8 cellular contexts compared by ENCODE assay signal in genomic region chr12:50925342-50925651, GRCh38. TPM values are rescaled to one million over a fixed set of nuclear protein-coding genes. Genes with fewer than 3 reads are reported as not detected.
DNase-seq lines count a peak whose midpoint lies in the region; ATAC-seq and TF ChIP-seq lines count a peak whose summit lies in the region.

No MANE protein-coding gene starts in this region.

- H3K4me3 ChIP-seq in AG10803 (ENCODE audit: low read length): peak overlapping the region; percentile 43
- H3K4me3 ChIP-seq in HFF-Myc (replicated peaks; ENCODE audit: low read depth, low read length): peak overlapping the region; percentile 52
- H3K4me3 ChIP-seq in body of pancreas: peak overlapping the region; percentile 79 to 89
- H3K4me3 ChIP-seq in suprapubic skin: peak overlapping the region; percentile 78

- TF ChIP-seq POLR2A in body of pancreas (IDR thresholded peaks at IDR 0.05) (no peak), suprapubic skin (IDR thresholded peaks at IDR 0.05) (no peak)

- no peak for TF ChIP-seq EP300 in suprapubic skin (IDR thresholded peaks at IDR 0.05)

- DNase-seq in AG10803 (ENCODE audit: low read depth) (no peak), HFF-Myc (ENCODE audit: extremely low read depth, low read depth) (no peak), body of pancreas (peak in 3 of 4 donors; percentile 17 to 33 (median 22)), left lobe of liver (ENCODE audit: low spot score) (peak; percentile 53), suprapubic skin (ENCODE audit: low spot score in 2 of 2) (no peak), HuH-7.5 (ENCODE audit: low spot score) (no peak), AG20443 (ENCODE audit: low spot score) (no peak), middle frontal gyrus (ENCODE audit: extremely low spot score, low spot score) (no peak)

- H3K9me3 ChIP-seq in body of pancreas (no peaks in the 10 kb centered on the region), suprapubic skin (no peaks in the 10 kb centered on the region)

- no peaks in the 10 kb centered on the region for H3K27me3 ChIP-seq in body of pancreas
- no peaks in the 10 kb centered on the region for H3K27me3 ChIP-seq in suprapubic skin

- intact Hi-C loops in body of pancreas (cut with DNase I): no loop called here

- H3K27ac ChIP-seq in body of pancreas (peak overlapping the region; percentile 55 to 87 (median 84)), suprapubic skin (peak overlapping the region; percentile 92)

- TF ChIP-seq CTCF in AG10803 (conservative IDR thresholded peaks at IDR 0.05; ENCODE audit: low read length) (no peak), HFF-Myc (IDR thresholded peaks at IDR 0.05; ENCODE audit: low read depth, low read length, missing control alignments) (no peak), body of pancreas (IDR thresholded peaks at IDR 0.05) (no peak), suprapubic skin (IDR thresholded peaks at IDR 0.05) (no peak)

- 0 to 4% methylated on average over 5 to 7 of the region's 7 CpGs for WGBS in body of pancreas, 2 donors
- 1% methylated on average over 7 of the region's 7 CpGs for WGBS in suprapubic skin

- ATAC-seq in body of pancreas: no peak
- ATAC-seq in left lobe of liver: peak; percentile 12

- H3K36me3 ChIP-seq in body of pancreas (replicated peaks in 1 of 2; ENCODE audit: insufficient read depth in 1 of 2, low read depth in 2 of 2) (peaks cover 0 to 1% of the 10 kb centered on the region in 2 donors), suprapubic skin (peaks cover 13% of the 10 kb centered on the region)

- H3K4me1 ChIP-seq in body of pancreas (peaks cover 38% of the 10 kb centered on the region), suprapubic skin (peaks cover 51% of the 10 kb centered on the region)

RNA-seq across cellular contexts. Expression of gene HIGD1C, which starts 27.0 kb away (rescaled TPM):
- total RNA-seq in body of pancreas (not detected), left lobe of liver (not detected), suprapubic skin (not detected)

Comparison
In these comparisons a context has a peak if more than half of its experiments do, and no peak if none do; other contexts are left out.
1. DNase-seq: peak in body of pancreas (3 of 4) and left lobe of liver (single experiment); none in AG10803 (single experiment), HFF-Myc (single experiment), suprapubic skin (0 of 2), HuH-7.5 (single experiment), AG20443 (single experiment) and middle frontal gyrus (single experiment).
2. Peak in every context shown above with its lines, with median percentiles within 50 percentile points of each other: H3K4me3 ChIP-seq.